Comparison of ENCODE assay signal across 1 cellular context in genomic region chr10:102503264-102504178, GRCh38.
TF ChIP-seq lines count a peak whose summit lies in the region.

SUFU (plus strand) TSS chr10:102503972; CDS start chr10:102504153, 181 bp downstream.

TF ChIP-seq in HepG2, 621 proteins besides CTCF, POLR2A, EP300 and RAD21 (continues in another document):
- TF ChIP-seq, protein P1, sequence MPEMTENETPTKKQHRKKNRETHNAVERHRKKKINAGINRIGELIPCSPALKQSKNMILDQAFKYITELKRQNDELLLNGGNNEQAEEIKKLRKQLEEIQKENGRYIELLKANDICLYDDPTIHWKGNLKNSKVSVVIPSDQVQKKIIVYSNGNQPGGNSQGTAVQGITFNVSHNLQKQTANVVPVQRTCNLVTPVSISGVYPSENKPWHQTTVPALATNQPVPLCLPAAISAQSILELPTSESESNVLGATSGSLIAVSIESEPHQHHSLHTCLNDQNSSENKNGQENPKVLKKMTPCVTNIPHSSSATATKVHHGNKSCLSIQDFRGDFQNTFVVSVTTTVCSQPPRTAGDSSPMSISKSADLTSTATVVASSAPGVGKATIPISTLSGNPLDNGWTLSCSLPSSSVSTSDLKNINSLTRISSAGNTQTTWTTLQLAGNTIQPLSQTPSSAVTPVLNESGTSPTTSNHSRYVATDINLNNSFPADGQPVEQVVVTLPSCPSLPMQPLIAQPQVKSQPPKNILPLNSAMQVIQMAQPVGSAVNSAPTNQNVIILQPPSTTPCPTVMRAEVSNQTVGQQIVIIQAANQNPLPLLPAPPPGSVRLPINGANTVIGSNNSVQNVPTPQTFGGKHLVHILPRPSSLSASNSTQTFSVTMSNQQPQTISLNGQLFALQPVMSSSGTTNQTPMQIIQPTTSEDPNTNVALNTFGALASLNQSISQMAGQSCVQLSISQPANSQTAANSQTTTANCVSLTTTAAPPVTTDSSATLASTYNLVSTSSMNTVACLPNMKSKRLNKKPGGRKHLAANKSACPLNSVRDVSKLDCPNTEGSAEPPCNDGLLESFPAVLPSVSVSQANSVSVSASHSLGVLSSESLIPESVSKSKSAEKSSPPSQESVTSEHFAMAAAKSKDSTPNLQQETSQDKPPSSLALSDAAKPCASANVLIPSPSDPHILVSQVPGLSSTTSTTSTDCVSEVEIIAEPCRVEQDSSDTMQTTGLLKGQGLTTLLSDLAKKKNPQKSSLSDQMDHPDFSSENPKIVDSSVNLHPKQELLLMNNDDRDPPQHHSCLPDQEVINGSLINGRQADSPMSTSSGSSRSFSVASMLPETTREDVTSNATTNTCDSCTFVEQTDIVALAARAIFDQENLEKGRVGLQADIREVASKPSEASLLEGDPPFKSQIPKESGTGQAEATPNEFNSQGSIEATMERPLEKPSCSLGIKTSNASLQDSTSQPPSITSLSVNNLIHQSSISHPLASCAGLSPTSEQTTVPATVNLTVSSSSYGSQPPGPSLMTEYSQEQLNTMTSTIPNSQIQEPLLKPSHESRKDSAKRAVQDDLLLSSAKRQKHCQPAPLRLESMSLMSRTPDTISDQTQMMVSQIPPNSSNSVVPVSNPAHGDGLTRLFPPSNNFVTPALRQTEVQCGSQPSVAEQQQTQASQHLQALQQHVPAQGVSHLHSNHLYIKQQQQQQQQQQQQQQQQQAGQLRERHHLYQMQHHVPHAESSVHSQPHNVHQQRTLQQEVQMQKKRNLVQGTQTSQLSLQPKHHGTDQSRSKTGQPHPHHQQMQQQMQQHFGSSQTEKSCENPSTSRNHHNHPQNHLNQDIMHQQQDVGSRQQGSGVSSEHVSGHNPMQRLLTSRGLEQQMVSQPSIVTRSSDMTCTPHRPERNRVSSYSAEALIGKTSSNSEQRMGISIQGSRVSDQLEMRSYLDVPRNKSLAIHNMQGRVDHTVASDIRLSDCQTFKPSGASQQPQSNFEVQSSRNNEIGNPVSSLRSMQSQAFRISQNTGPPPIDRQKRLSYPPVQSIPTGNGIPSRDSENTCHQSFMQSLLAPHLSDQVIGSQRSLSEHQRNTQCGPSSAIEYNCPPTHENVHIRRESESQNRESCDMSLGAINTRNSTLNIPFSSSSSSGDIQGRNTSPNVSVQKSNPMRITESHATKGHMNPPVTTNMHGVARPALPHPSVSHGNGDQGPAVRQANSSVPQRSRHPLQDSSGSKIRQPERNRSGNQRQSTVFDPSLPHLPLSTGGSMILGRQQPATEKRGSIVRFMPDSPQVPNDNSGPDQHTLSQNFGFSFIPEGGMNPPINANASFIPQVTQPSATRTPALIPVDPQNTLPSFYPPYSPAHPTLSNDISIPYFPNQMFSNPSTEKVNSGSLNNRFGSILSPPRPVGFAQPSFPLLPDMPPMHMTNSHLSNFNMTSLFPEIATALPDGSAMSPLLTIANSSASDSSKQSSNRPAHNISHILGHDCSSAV (CRISPR knock-in tag; IDR thresholded peaks at IDR 0.05; ENCODE audit: borderline replicate concordance): no peak
- TF ChIP-seq, protein P2, sequence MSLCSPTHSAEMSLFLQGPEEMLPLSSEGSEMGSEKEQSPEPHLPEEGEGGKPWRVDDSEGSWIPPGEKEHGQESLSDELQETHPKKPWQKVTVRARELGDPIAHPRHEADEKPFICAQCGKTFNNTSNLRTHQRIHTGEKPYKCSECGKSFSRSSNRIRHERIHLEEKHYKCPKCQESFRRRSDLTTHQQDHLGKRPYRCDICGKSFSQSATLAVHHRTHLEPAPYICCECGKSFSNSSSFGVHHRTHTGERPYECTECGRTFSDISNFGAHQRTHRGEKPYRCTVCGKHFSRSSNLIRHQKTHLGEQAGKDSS (CRISPR knock-in tag; IDR thresholded peaks at IDR 0.05; ENCODE audit: borderline replicate concordance, low read depth): no peak
- TF ChIP-seq HHEX (CRISPR knock-in tag; IDR thresholded peaks at IDR 0.05) (no peak), ZNF709 (CRISPR knock-in tag; IDR thresholded peaks at IDR 0.05) (0 out of 2 replicates have a peak, but pooled peaks have one; percentile 7), PHB2 (IDR thresholded peaks at IDR 0.05; ENCODE audit: partially characterized antibody) (no peak), CHCHD3 (CRISPR knock-in tag; IDR thresholded peaks at IDR 0.05) (no peak), ZNF841 (CRISPR knock-in tag; IDR thresholded peaks at IDR 0.05; ENCODE audit: borderline replicate concordance) (no peak), FUBP1 (CRISPR knock-in tag; IDR thresholded peaks at IDR 0.05; ENCODE audit: borderline replicate concordance) (no peak), SMARCC2 (IDR thresholded peaks at IDR 0.05) (no peak), TRIM22 (IDR thresholded peaks at IDR 0.05) (no peak), SALL1 (CRISPR knock-in tag; IDR thresholded peaks at IDR 0.05) (peak; percentile 48), CREBL2 (CRISPR knock-in tag; IDR thresholded peaks at IDR 0.05; ENCODE audit: borderline replicate concordance) (no peak), NFAT5 (CRISPR knock-in tag; IDR thresholded peaks at IDR 0.05) (no peak), USF2 (IDR thresholded peaks at IDR 0.05; ENCODE audit: low read depth, low read length) (no peak), USF2 (CRISPR knock-in tag; IDR thresholded peaks at IDR 0.05; ENCODE audit: borderline replicate concordance) (no peak), ZNF768 (CRISPR knock-in tag; IDR thresholded peaks at IDR 0.05) (0 out of 2 replicates have a peak, but pooled peaks have one; percentile 25), ZNF639 (CRISPR knock-in tag; conservative IDR thresholded peaks at IDR 0.05) (no peak), ZBTB7A (CRISPR knock-in tag; IDR thresholded peaks at IDR 0.05) (no peak; the same call in 1 of the 2 replicates), KLF16 (CRISPR knock-in tag; IDR thresholded peaks at IDR 0.05) (no peak), ZNF331 (CRISPR knock-in tag; IDR thresholded peaks at IDR 0.05) (peak; percentile 56; the same call in 1 of the 2 replicates), IRF9 (CRISPR knock-in tag; IDR thresholded peaks at IDR 0.05; ENCODE audit: borderline replicate concordance) (peak; percentile 43; the same call in 1 of the 2 replicates), EEA1 (CRISPR knock-in tag; IDR thresholded peaks at IDR 0.05; ENCODE audit: borderline replicate concordance) (no peak), ZNF747 (CRISPR knock-in tag; IDR thresholded peaks at IDR 0.05; ENCODE audit: borderline replicate concordance) (peak; percentile 73; the same call in 1 of the 2 replicates), U2AF1 (optimal IDR thresholded peaks at IDR 0.05; ENCODE audit: low read depth, low read length) (no peak), ZNF234 (CRISPR knock-in tag; conservative IDR thresholded peaks at IDR 0.05) (no peak), ZC3H4 (CRISPR knock-in tag; IDR thresholded peaks at IDR 0.05; ENCODE audit: borderline replicate concordance) (no peak), NR1H2 (CRISPR knock-in tag; IDR thresholded peaks at IDR 0.05; ENCODE audit: borderline replicate concordance, low read depth) (no peak), TAF15 (IDR thresholded peaks at IDR 0.05; ENCODE audit: low read depth, low read length, poor library complexity, severe bottlenecking) (no peak), SMARCE1 (IDR thresholded peaks at IDR 0.05; ENCODE audit: borderline replicate concordance) (no peak), FLYWCH1 (CRISPR knock-in tag; IDR thresholded peaks at IDR 0.05) (no peak), BHLHE40 (IDR thresholded peaks at IDR 0.05; ENCODE audit: low read length) (no peak), GATA4 (IDR thresholded peaks at IDR 0.05; ENCODE audit: borderline replicate concordance, low read depth) (0 out of 2 replicates have a peak, but pooled peaks have one; percentile 50), NRL (CRISPR knock-in tag; IDR thresholded peaks at IDR 0.05; ENCODE audit: borderline replicate concordance) (no peak)
- TF ChIP-seq, protein P3, sequence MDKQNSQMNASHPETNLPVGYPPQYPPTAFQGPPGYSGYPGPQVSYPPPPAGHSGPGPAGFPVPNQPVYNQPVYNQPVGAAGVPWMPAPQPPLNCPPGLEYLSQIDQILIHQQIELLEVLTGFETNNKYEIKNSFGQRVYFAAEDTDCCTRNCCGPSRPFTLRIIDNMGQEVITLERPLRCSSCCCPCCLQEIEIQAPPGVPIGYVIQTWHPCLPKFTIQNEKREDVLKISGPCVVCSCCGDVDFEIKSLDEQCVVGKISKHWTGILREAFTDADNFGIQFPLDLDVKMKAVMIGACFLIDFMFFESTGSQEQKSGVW (CRISPR knock-in tag; IDR thresholded peaks at IDR 0.05; ENCODE audit: borderline replicate concordance): no peak
